In the genomic region with DNA sequence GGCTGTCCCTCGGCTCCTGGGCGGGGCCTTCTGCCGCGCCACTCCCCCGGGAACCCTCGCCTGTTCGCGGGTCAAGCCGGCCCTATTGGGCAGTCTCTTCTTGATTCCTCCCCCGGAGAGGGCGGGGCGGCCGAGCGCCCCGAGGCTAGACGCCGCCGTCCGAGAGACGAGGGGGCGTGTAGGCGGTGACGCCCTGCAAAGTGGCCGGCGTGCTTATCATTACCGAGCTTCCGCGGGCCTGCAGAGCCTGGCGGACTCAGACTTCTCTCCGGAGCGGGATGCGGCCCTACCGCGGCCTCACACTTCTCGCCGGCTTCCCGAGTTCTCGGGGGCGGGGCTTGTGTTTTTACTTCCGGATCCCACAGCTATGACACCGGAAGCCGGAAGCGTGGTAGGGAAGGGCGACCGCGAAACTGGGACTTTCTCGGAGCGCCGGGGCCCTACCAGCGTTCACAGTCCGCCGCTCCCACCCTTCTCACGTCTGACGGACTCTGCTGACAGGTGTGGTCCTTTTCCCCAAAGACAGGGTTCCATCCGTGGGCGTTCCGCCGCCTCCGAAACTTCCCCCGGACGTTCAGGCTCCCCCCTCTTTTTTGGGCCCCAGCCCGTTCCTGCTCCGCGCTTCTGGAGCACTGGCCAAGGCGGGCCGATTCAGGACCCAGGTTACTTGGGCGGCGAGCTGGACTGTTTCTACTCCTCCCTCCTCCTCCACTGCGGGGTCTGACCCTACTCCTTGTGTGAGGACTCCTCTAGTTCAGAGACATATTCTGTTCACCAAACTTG, we compare ENCODE assay signal across 8 cellular contexts. TPM values are rescaled to one million over a fixed set of nuclear protein-coding genes. Genes with fewer than 3 reads are reported as not detected.
A peak's percentile ranks its signal among the peaks of the same experiment; 100 is the strongest.
DNase-seq lines count a peak whose midpoint lies in the region; ATAC-seq, FAIRE-seq and TF ChIP-seq lines count a peak whose summit lies in the region.

IKBKG (plus strand) TSS at position 376 of the 783 bp plus-strand sequence. CDS start 4,383 bp downstream, outside the sequence.

- no peak for TF ChIP-seq CTCF in upper lobe of left lung (IDR thresholded peaks at IDR 0.05)

- 0 to 41% methylated on average over 5 to 46 of the region's 69 CpGs for WGBS in upper lobe of left lung, 2 donors

- H3K27ac ChIP-seq in upper lobe of left lung, result peak within 1 kb of the TSS; percentile 86 to 89 (median 89)

- no peak for TF ChIP-seq EP300 in upper lobe of left lung (IDR thresholded peaks at IDR 0.05)

- peaks cover 4% of the 10 kb centered on the region for H3K9me3 ChIP-seq in adipocyte (ENCODE audit: control insufficient read depth, low read length)
- peaks cover 0 to 9% (median 0%) of the 10 kb centered on the region in 4 donors for H3K9me3 ChIP-seq in upper lobe of left lung

- intact Hi-C loops in cardiac septum (cut with DNase I), result no loop called here
- intact Hi-C loops in posterior cingulate gyrus (cut with DNase I), result no loop called here

- 0 out of 2 replicates have a peak, but pooled peaks have one; percentile 1 for TF ChIP-seq POLR2A in GM12891 (IDR thresholded peaks at IDR 0.05; ENCODE audit: low read depth, low read length)
- TF ChIP-seq POLR2A in upper lobe of left lung (IDR thresholded peaks at IDR 0.05), result peak in 2 of 4 donors; percentile 41 to 58

- H3K4me1 ChIP-seq in adipocyte (ENCODE audit: control insufficient read depth, insufficient read depth, low read length), result peaks cover 35% of the 10 kb centered on the region
- peaks cover 23 to 51% (median 29%) of the 10 kb centered on the region in 4 donors for H3K4me1 ChIP-seq in upper lobe of left lung

- DNase-seq in GM12891 (ENCODE audit: insufficient read length, low spot score) (peak; percentile 80), NCI-H1436 (lab: John Stamatoyannopoulos, UW) (peak; percentile 93), T follicular helper cell (ENCODE audit: low read depth) (peak; percentile 80), adipocyte (ENCODE audit: low read depth) (peak; percentile 92), cardiac septum (ENCODE audit: low spot score) (peak; percentile 95), posterior cingulate gyrus (peak; percentile 82 to 99 (median 89)), upper lobe of left lung (peak; percentile 93 to 97)

- FAIRE-seq in GM12891 (lab: Jason Lieb, UNC), result peak; percentile 95

- peak within 1 kb of the TSS; percentile 92 for H3K9ac ChIP-seq in adipocyte (ENCODE audit: low read length)

- peaks cover 10% of the 10 kb centered on the region for H3K36me3 ChIP-seq in adipocyte (ENCODE audit: control insufficient read depth, insufficient read depth, low read length, severe bottlenecking)
- no peaks in the 10 kb centered on the region for H3K36me3 ChIP-seq in upper lobe of left lung

- peak; percentile 87 for ATAC-seq in HG02798 (IDR thresholded peaks at IDR 0.05; ENCODE audit: poor library complexity, unreplicated experiment)
- peak; percentile 95 to 97 for ATAC-seq in upper lobe of left lung (ENCODE audit: low FRiP score in 2 of 2)

- peak within 1 kb of the TSS; percentile 86 for H3K4me3 ChIP-seq in adipocyte (ENCODE audit: low read length)
- peak within 1 kb of the TSS; percentile 59 to 76 (median 66) for H3K4me3 ChIP-seq in upper lobe of left lung

- H3K27me3 ChIP-seq in adipocyte (replicated peaks; ENCODE audit: control insufficient read depth, insufficient read depth, low read length), result no peaks in the 10 kb centered on the region
- no peaks in the 10 kb centered on the region for H3K27me3 ChIP-seq in upper lobe of left lung

TF ChIP-seq in GM12891, 5 proteins besides CTCF, POLR2A, EP300 and RAD21:
- no peak for TF ChIP-seq SPI1 (IDR thresholded peaks at IDR 0.05; ENCODE audit: low read depth, low read length)
- TF ChIP-seq PAX5 (IDR thresholded peaks at IDR 0.05; ENCODE audit: insufficient read depth, low read length, severe bottlenecking), result no peak
- peak; percentile 38; the same call in 1 of the 2 replicates for TF ChIP-seq TAF1 (IDR thresholded peaks at IDR 0.05; ENCODE audit: low read depth, low read length)
- 0 out of 2 replicates have a peak, but pooled peaks have one; percentile 42 for TF ChIP-seq POLR2AphosphoS5 (IDR thresholded peaks at IDR 0.05; ENCODE audit: low read depth, low read length)
- no peak for TF ChIP-seq POU2F2 (IDR thresholded peaks at IDR 0.05; ENCODE audit: low read depth, low read length)

RNA-seq across cellular contexts. Expression of gene IKBKG, which starts in this region (rescaled TPM):
- polyA plus RNA-seq in GM12891 (2012; ENCODE audit: low read depth, missing spikeins), result 15.3 TPM
- total RNA-seq in cardiac septum (18.9 TPM), upper lobe of left lung (10 to 100 TPM; 11.1 to 46.3 (median 39.7) TPM)

Comparison
In these comparisons a context has a peak if more than half of its experiments do, and no peak if none do; other contexts are left out.
1. Peak in every context shown above with its lines: DNase-seq, ATAC-seq, H3K4me3 ChIP-seq and H3K27ac ChIP-seq.